23 cellular contexts compared by ENCODE assay signal in the genomic region with DNA sequence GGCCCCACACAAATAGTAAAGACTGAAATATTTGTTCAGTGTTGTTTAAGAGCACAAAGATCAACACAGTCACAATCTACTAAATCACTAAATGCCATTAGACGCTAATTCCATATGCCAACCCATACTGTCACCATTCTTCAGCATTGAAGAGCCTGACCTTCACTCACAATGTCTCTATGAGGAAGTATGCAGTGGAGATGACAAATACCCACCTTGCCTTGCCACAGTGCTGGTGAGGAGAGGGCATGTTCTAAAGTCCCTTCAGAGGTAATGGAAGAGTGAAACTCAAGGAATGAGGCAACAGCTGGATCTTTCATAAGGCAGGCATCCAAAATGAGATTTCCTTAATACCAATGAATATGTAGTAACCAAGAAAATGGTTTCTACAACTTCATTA. TPM values are rescaled to one million over a fixed set of nuclear protein-coding genes. Genes with fewer than 3 reads are reported as not detected.
"Had no signal": no experiment of that assay in that cellular context is flagged by ENCODE, and none has a peak within 500 bp of the region (broad histone marks: within the 10 kb centered on the region; RNA-seq: fewer than 3 reads in every experiment).

No MANE protein-coding gene starts in this region.

- H3K4me3 ChIP-seq: K562 had no signal

- H3K9me3 Mint-ChIP-seq: IgD-negative memory B cell had no signal

- H3K27ac Mint-ChIP-seq: IgD-negative memory B cell had no signal

- DNase-seq: Kasumi-1, MM.1S, NCI-H1092 treated with DMSO at 0.1 percent for 48 hours, NCI-H1436, NCI-H187, NCI-H2029, NCI-H2081 treated with DMSO at 0.1 percent for 48 hours, NCI-H2171, NCI-H226, NCI-H446, NCI-H510A, NCI-H524 treated with DMSO at 0.1 percent for 48 hours, NCI-H69, NCI-H774, RPMI8226, SHP77, SK-N-SH, SW 1271 had no signal

- H3K36me3 Mint-ChIP-seq: IgD-negative memory B cell had no signal

- H3K9me3 ChIP-seq: SK-N-SH had no signal

- H3K27ac ChIP-seq: KMS-11 had no signal

- H3K4me2 ChIP-seq: KMS-11, SK-N-SH had no signal

- H3K4me1 Mint-ChIP-seq: IgD-negative memory B cell had no signal

- FAIRE-seq: K562, RCC 7860 had no signal

RNA-seq across cellular contexts. Expression of a gene that starts 50.4 kb away (rescaled TPM):
- total RNA-seq: HT1080, K562 had no signal
- polyA plus RNA-seq: IgD-negative memory B cell, SK-N-SH had no signal
